8 cellular contexts compared by ENCODE assay signal in the genomic region with DNA sequence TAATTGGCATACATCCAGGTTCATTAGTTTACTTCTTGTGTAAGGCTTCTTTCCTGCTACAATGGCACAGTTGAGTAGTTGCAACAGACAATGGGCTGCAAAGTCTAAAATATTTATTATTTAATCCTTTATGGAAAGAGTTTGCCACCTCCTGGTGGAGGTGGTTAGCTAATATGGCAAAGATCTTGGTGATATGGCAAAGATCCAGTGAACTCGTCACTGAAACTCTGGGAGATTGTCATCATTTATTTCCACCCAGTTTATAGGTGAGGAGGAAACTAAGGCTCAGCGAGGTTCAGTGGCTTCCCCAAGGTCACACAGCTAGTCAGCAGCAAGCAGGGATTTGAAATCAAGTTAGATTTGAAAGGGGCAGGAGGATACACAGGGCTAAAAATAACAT. TPM values are rescaled to one million over a fixed set of nuclear protein-coding genes. Genes with fewer than 3 reads are reported as not detected.
DNase-seq lines count a peak whose midpoint lies in the region; ATAC-seq and TF ChIP-seq lines count a peak whose summit lies in the region.

No MANE protein-coding gene starts in this region.

- H3K4me2 ChIP-seq in Loucy (ENCODE audit: low read depth, low read length, poor library complexity, severe bottlenecking) (no peak overlapping the region), osteoblast (ENCODE audit: insufficient read depth, low read length) (no peak overlapping the region)

- H3K27me3 ChIP-seq in Loucy (ENCODE audit: insufficient read depth, low read length, poor library complexity, severe bottlenecking) (no peaks in the 10 kb centered on the region), osteoblast (ENCODE audit: insufficient read depth, low read length) (no peaks in the 10 kb centered on the region)

- H3K27ac ChIP-seq in osteoblast (ENCODE audit: low read depth, low read length) = no peak overlapping the region

- no peaks in the 10 kb centered on the region for H3K36me3 ChIP-seq in Loucy (ENCODE audit: insufficient read depth, low read length)
- no peaks in the 10 kb centered on the region for H3K36me3 ChIP-seq in osteoblast (ENCODE audit: insufficient read depth, low read length)

- no peak overlapping the region for H3K9ac ChIP-seq in Loucy (ENCODE audit: low read depth, low read length, poor library complexity, severe bottlenecking)

- H3K4me1 ChIP-seq in Loucy (ENCODE audit: insufficient read depth, low read length, poor library complexity, severe bottlenecking) (peaks cover 6% of the 10 kb centered on the region), osteoblast (ENCODE audit: insufficient read depth, low read length) (peaks cover 3% of the 10 kb centered on the region)

- H3K9me3 ChIP-seq in Loucy (ENCODE audit: insufficient read depth, low read depth, low read length) (no peaks in the 10 kb centered on the region), osteoblast (ENCODE audit: low read depth, low read length) (no peaks in the 10 kb centered on the region)

- H3K79me2 ChIP-seq in Loucy (ENCODE audit: insufficient read depth, low read length) (no peaks in the 10 kb centered on the region), osteoblast (ENCODE audit: insufficient read depth, low read length) (no peaks in the 10 kb centered on the region)

- H3K4me3 ChIP-seq in Loucy (ENCODE audit: low read length, poor library complexity, severe bottlenecking) (no peak overlapping the region), osteoblast (ENCODE audit: insufficient read depth, low read length) (no peak overlapping the region)

- TF ChIP-seq CTCF in Loucy (conservative IDR thresholded peaks at IDR 0.05; ENCODE audit: low read length) (peak; percentile 49), osteoblast (IDR thresholded peaks at IDR 0.05; ENCODE audit: extremely low read depth, low read depth, low read length) (peak; percentile 45)

- H2AFZ ChIP-seq in Loucy (ENCODE audit: low read length) (no peak overlapping the region), osteoblast (ENCODE audit: low read length) (no peak overlapping the region)

- H4K20me1 ChIP-seq in Loucy (ENCODE audit: insufficient read depth, low read length, poor library complexity, severe bottlenecking) = no peaks in the 10 kb centered on the region
- H4K20me1 ChIP-seq in osteoblast (ENCODE audit: insufficient read depth, low read length) = no peaks in the 10 kb centered on the region

- no peak for ATAC-seq in GM19455 (IDR thresholded peaks at IDR 0.05; ENCODE audit: unreplicated experiment)

- H3F3A ChIP-seq in Loucy (ENCODE audit: low read depth) = no peaks in the 10 kb centered on the region

- DNase-seq in EH (ENCODE audit: low read depth) (peak; percentile 60), dermis blood vessel endothelial cell (peak; percentile 74), osteoblast (ENCODE audit: insufficient read length, low spot score, missing footprints) (no peak), occipital lobe (lab: John Stamatoyannopoulos, UW) (no peak), DMS53 (lab: John Stamatoyannopoulos, UW) (no peak)
- no peak for DNase-seq in activated T-cell treated with anti-CD3 and anti-CD28 coated beads, Interleukin-2, amount 50 U/mL, for 48 hours

- H3K9me2 ChIP-seq in Loucy (replicated peaks; ENCODE audit: low read depth, low read length) = no peaks in the 10 kb centered on the region

RNA-seq across cellular contexts. Expression of a gene that starts 16.1 kb away (rescaled TPM):
- total RNA-seq in dermis blood vessel endothelial cell (10.1 and 12.6 TPM in 2 replicates), osteoblast (6.8 and 10.9 TPM in 2 replicates), occipital lobe (5.8 TPM)

Comparison
In these comparisons a context has a peak if more than half of its experiments do, and no peak if none do; other contexts are left out.
1. DNase-seq: peak in EH (single experiment) and dermis blood vessel endothelial cell (single experiment); none in osteoblast (single experiment), occipital lobe (single experiment), DMS53 (single experiment) and activated T-cell treated with anti-CD3 and anti-CD28 coated beads, Interleukin-2, amount 50 U/mL, for 48 hours (0 of 2).